ENCODE assay signal across 1 cellular context in genomic region chr7:28291559-28291958, GRCh38.
A peak's percentile ranks its signal among the peaks of the same experiment; 100 is the strongest.
TF ChIP-seq lines count a peak whose summit lies in the region.

No MANE protein-coding gene starts in this region.

TF ChIP-seq in H1, 55 proteins besides CTCF, POLR2A, EP300 and RAD21 (continued from another document):
- TF ChIP-seq USF2 (IDR thresholded peaks at IDR 0.05; ENCODE audit: low read length) (no peak), TEAD4 (IDR thresholded peaks at IDR 0.05; ENCODE audit: low read depth, low read length) (peak; percentile 100), NANOG (IDR thresholded peaks at IDR 0.05; ENCODE audit: insufficient read depth, low read depth, low read length, poor library complexity, severe bottlenecking) (peak; percentile 93), KDM5A (IDR thresholded peaks at IDR 0.05; ENCODE audit: low read length) (no peak), CBX8 (IDR thresholded peaks at IDR 0.05; ENCODE audit: borderline replicate concordance, low read depth, low read length) (no peak), TAF1 (IDR thresholded peaks at IDR 0.05; ENCODE audit: low read depth, low read length) (no peak), CTBP2 (IDR thresholded peaks at IDR 0.05; ENCODE audit: borderline replicate concordance, insufficient read depth, insufficient read length, low read length) (no peak), MAFK (IDR thresholded peaks at IDR 0.05; ENCODE audit: low read depth, low read length) (peak; percentile 44; the same call in 1 of the 2 replicates), ATF3 (IDR thresholded peaks at IDR 0.05; ENCODE audit: insufficient read depth, low read depth, low read length) (no peak), EGR1 (IDR thresholded peaks at IDR 0.05; ENCODE audit: borderline replicate concordance, low read depth, low read length) (no peak), TBP (IDR thresholded peaks at IDR 0.05; ENCODE audit: low read depth, low read length) (no peak), JUN (IDR thresholded peaks at IDR 0.05; ENCODE audit: low read depth, low read length) (no peak), SP2 (IDR thresholded peaks at IDR 0.05; ENCODE audit: low read length) (no peak), JUND (IDR thresholded peaks at IDR 0.05; ENCODE audit: low read length) (peak; percentile 60; the same call in 1 of the 2 replicates), CBX5 (IDR thresholded peaks at IDR 0.05; ENCODE audit: low read depth, low read length) (no peak), CHD2 (IDR thresholded peaks at IDR 0.05; ENCODE audit: low read length) (no peak), RFX5 (IDR thresholded peaks at IDR 0.05; ENCODE audit: borderline replicate concordance, low read depth, low read length) (no peak), GABPA (IDR thresholded peaks at IDR 0.05; ENCODE audit: borderline replicate concordance, insufficient read depth, low read length) (no peak), BCL11A (IDR thresholded peaks at IDR 0.05; ENCODE audit: low read depth in 2 of 2, low read length in 2 of 2) (peak in 1 of 2 experiments; percentile 50), SRF (IDR thresholded peaks at IDR 0.05; ENCODE audit: low read depth, low read length) (0 out of 2 replicates have a peak, but pooled peaks have one; percentile 21), BRCA1 (IDR thresholded peaks at IDR 0.05; ENCODE audit: low read depth, low read length) (no peak), TAF7 (optimal IDR thresholded peaks at IDR 0.05; ENCODE audit: borderline replicate concordance, low read depth, low read length) (no peak), CREB1 (IDR thresholded peaks at IDR 0.05) (0 out of 2 replicates have a peak, but pooled peaks have one; percentile 6), EZH2 (IDR thresholded peaks at IDR 0.05; ENCODE audit: low read depth, low read length, severe bottlenecking) (no peak), HDAC2 (IDR thresholded peaks at IDR 0.05; ENCODE audit: borderline replicate concordance in 1 of 2, low read depth in 2 of 2, low read length in 2 of 2) (peak; percentile 93 to 95; a peak in 2 of 4 replicates), PHF8 (conservative IDR thresholded peaks at IDR 0.05; ENCODE audit: low read depth, low read length) (no peak), ZNF274 (IDR thresholded peaks at IDR 0.05; ENCODE audit: borderline replicate concordance, extremely low read depth, low read length) (no peak), KDM4A (IDR thresholded peaks at IDR 0.05; ENCODE audit: low read depth, low read length, severe bottlenecking) (no peak), RBBP5 (IDR thresholded peaks at IDR 0.05; ENCODE audit: borderline replicate concordance, low read depth, low read length) (no peak), NRF1 (IDR thresholded peaks at IDR 0.05; ENCODE audit: low read depth, low read length) (no peak), GTF2F1 (IDR thresholded peaks at IDR 0.05; ENCODE audit: borderline replicate concordance, low read depth, low read length) (no peak), SIX5 (IDR thresholded peaks at IDR 0.05; ENCODE audit: low read depth, low read length) (no peak), CEBPB (IDR thresholded peaks at IDR 0.05; ENCODE audit: low read depth, low read length) (no peak), FOSL1 (IDR thresholded peaks at IDR 0.05; ENCODE audit: insufficient read depth, low read depth, low read length) (no peak), TCF12 (IDR thresholded peaks at IDR 0.05; ENCODE audit: low read depth, low read length) (peak; percentile 98), KDM1A (IDR thresholded peaks at IDR 0.05; ENCODE audit: borderline replicate concordance, low read length) (no peak), SIRT6 (IDR thresholded peaks at IDR 0.05; ENCODE audit: low read length) (no peak), POLR2AphosphoS5 (IDR thresholded peaks at IDR 0.05; ENCODE audit: low read depth, low read length) (no peak; the same call in 1 of the 2 replicates), POU5F1 (IDR thresholded peaks at IDR 0.05; ENCODE audit: low read depth, low read length) (peak; percentile 79), SP1 (IDR thresholded peaks at IDR 0.05; ENCODE audit: low read depth, low read length) (peak; percentile 89), ASH2L (IDR thresholded peaks at IDR 0.05; ENCODE audit: low read length) (peak; percentile 64), SUZ12 (IDR thresholded peaks at IDR 0.05; ENCODE audit: low read length) (no peak), CHD7 (IDR thresholded peaks at IDR 0.05; ENCODE audit: insufficient replicate concordance, low read length) (peak; percentile 84), RNF2 (IDR thresholded peaks at IDR 0.05; ENCODE audit: borderline replicate concordance, low read depth, low read length, missing control alignments, poor library complexity, severe bottlenecking) (no peak), RXRA (IDR thresholded peaks at IDR 0.05; ENCODE audit: insufficient read depth, low read depth, low read length) (no peak), SIN3A (conservative IDR thresholded peaks at IDR 0.05 in 1 of 2, IDR thresholded peaks at IDR 0.05 in 1 of 2; ENCODE audit: low read depth in 1 of 2, low read length in 2 of 2) (no peak), SP4 (IDR thresholded peaks at IDR 0.05; ENCODE audit: low read length) (no peak), BACH1 (IDR thresholded peaks at IDR 0.05; ENCODE audit: low read length) (no peak), SAP30 (IDR thresholded peaks at IDR 0.05; ENCODE audit: insufficient read depth, insufficient replicate concordance, low read length) (no peak), YY1 (IDR thresholded peaks at IDR 0.05; ENCODE audit: low read depth, low read length) (peak; percentile 60), CHD1 (IDR thresholded peaks at IDR 0.05; ENCODE audit: low read depth, low read length) (no peak)
- TF ChIP-seq, protein P1, sequence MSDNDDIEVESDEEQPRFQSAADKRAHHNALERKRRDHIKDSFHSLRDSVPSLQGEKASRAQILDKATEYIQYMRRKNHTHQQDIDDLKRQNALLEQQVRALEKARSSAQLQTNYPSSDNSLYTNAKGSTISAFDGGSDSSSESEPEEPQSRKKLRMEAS (IDR thresholded peaks at IDR 0.05), result 0 out of 2 replicates have a peak, but pooled peaks have one; percentile 18
- TF ChIP-seq, protein P2, sequence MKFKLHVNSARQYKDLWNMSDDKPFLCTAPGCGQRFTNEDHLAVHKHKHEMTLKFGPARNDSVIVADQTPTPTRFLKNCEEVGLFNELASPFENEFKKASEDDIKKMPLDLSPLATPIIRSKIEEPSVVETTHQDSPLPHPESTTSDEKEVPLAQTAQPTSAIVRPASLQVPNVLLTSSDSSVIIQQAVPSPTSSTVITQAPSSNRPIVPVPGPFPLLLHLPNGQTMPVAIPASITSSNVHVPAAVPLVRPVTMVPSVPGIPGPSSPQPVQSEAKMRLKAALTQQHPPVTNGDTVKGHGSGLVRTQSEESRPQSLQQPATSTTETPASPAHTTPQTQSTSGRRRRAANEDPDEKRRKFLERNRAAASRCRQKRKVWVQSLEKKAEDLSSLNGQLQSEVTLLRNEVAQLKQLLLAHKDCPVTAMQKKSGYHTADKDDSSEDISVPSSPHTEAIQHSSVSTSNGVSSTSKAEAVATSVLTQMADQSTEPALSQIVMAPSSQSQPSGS (IDR thresholded peaks at IDR 0.05; ENCODE audit: low read length), result peak; percentile 88; the same call in 1 of the 2 replicates
- TF ChIP-seq, protein P3, sequence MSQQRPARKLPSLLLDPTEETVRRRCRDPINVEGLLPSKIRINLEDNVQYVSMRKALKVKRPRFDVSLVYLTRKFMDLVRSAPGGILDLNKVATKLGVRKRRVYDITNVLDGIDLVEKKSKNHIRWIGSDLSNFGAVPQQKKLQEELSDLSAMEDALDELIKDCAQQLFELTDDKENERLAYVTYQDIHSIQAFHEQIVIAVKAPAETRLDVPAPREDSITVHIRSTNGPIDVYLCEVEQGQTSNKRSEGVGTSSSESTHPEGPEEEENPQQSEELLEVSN (IDR thresholded peaks at IDR 0.05), result no peak
